Comparison of ENCODE assay signal across 15 cellular contexts in genomic region chr13:32976046-32976781, GRCh38. TPM values are rescaled to one million over a fixed set of nuclear protein-coding genes. Genes with fewer than 3 reads are reported as not detected.
"Had no signal": no experiment of that assay in that cellular context is flagged by ENCODE, and none has a peak within 500 bp of the region (broad histone marks: within the 10 kb centered on the region; RNA-seq: fewer than 3 reads in every experiment).

No MANE protein-coding gene starts in this region.

- H3K27me3 ChIP-seq: ascending aorta, dorsolateral prefrontal cortex, upper lobe of right lung had no signal

- H3K27ac ChIP-seq: ascending aorta, dorsolateral prefrontal cortex, prostate gland, upper lobe of right lung had no signal

- H3K4me3 ChIP-seq: ascending aorta, dorsolateral prefrontal cortex, prostate gland, upper lobe of right lung had no signal

- H3K36me3 ChIP-seq: ascending aorta, prostate gland, upper lobe of right lung had no signal

- H3K9me3 ChIP-seq: ascending aorta, prostate gland, upper lobe of right lung had no signal

- DNase-seq: activated CD4-positive, alpha-beta T cell treated with anti-CD3 and anti-CD28 coated beads for 48 hours; activated CD8-positive, alpha-beta T cell treated with anti-CD3 and anti-CD28 coated beads, Interleukin-2, amount 10 ng/mL, durations not matched to agents 7 days and 5 days; activated naive CD4-positive, alpha-beta T cell treated with Interleukin-2 at 50 U/mL for 16 hours; activated naive CD8-positive, alpha-beta T cell treated with anti-CD3 and anti-CD28 coated beads, Interleukin-2, amount 50 U/mL, for 24 hours; dorsolateral prefrontal cortex; foreskin fibroblast; left colon; mammary epithelial cell; naive thymus-derived CD4-positive, alpha-beta T cell; stimulated activated CD4-positive, alpha-beta T cell treated with anti-CD3 and anti-CD28 coated beads, Interleukin-12 subunit alpha, Interleukin-12 subunit beta, amount 100 ng/mL, for 4 hours; stimulated activated naive CD4-positive, alpha-beta T cell treated with Interleukin-2 at 50 U/mL for 16 hours; upper lobe of right lung had no signal

- H3K4me1 ChIP-seq: ascending aorta, prostate gland, upper lobe of right lung had no signal

RNA-seq across cellular contexts. Expression of gene KL, which starts 40.0 kb away (rescaled TPM):
- total RNA-seq: mammary epithelial cell, WTC11 had no signal
